Comparison of ENCODE assay signal across 1 cellular context in the genomic region with DNA sequence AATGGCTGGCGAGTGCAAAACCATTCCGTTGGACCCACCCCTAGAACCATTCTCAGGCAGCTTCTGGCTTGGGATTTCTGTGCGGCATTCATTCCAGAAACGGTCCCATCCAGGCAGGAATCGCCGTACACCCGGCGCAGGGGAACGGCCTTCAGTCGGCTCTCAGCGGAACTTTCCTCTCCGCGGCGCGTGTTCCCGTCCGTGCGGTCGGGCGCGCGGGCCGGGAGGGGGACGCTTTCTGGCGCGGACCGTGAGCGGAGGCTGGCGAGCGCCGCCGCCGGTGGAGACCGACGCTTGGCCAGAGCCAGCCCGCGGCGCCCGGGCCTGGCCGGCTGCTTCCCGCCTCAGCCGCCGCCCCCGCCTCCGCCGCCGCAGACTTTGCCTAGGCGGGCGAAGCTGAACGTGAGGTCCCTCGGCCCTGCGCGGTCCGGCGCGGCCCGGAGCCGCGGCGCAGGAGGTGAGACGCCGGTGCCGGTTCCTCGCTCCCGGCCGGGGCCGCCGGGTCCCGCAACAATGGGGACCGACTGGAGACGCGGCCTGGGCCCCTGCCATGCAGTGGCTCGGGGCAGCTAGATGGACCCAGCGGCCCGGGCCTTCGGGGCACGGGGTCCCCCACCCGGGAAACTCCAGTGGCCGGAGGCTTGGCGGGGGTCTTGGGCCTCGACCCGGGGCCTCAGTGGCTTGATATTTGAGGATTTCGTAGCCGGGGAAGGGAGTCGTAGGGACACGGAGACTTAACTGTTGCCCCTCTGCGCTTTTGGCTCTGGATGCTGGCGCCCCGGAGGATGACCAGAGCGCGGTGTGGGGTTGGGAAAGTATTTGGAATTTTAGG.
TF ChIP-seq lines count a peak whose summit lies in the region.

RAD54L2 (plus strand) TSS at position 261 of the 832 bp plus-strand sequence. CDS start 51,702 bp downstream, outside the sequence.

TF ChIP-seq in K562, 482 proteins besides CTCF, POLR2A, EP300 and RAD21 (continued from another document and continues in another):
- TF ChIP-seq REST (CRISPR knock-in tag; IDR thresholded peaks at IDR 0.05; ENCODE audit: low read depth) (0 out of 2 replicates have a peak, but pooled peaks have one; percentile 21), ZNF77 (CRISPR knock-in tag; IDR thresholded peaks at IDR 0.05) (no peak), ZNF511 (CRISPR knock-in tag; IDR thresholded peaks at IDR 0.05) (0 out of 2 replicates have a peak, but pooled peaks have one; percentile 61), DACH1 (IDR thresholded peaks at IDR 0.05; ENCODE audit: partially characterized antibody) (no peak), CTBP1 (IDR thresholded peaks at IDR 0.05; ENCODE audit: borderline replicate concordance) (peak; percentile 85), IFI16 (CRISPR knock-in tag; IDR thresholded peaks at IDR 0.05) (no peak), NFE2L1 (tag; IDR thresholded peaks at IDR 0.05; ENCODE audit: borderline replicate concordance, low read depth) (no peak), RBM14 (IDR thresholded peaks at IDR 0.05; ENCODE audit: borderline replicate concordance, insufficient read depth, low read depth, low read length) (no peak), BRCA1 (IDR thresholded peaks at IDR 0.05) (no peak), BRCA1 (CRISPR knock-in tag; IDR thresholded peaks at IDR 0.05) (no peak), RB1 (IDR thresholded peaks at IDR 0.05; ENCODE audit: low read depth) (peak; percentile 97), MECOM (CRISPR knock-in tag; IDR thresholded peaks at IDR 0.05) (no peak), POLR2G (IDR thresholded peaks at IDR 0.05; ENCODE audit: low read depth, low read length) (peak; percentile 93), ZFX (CRISPR knock-in tag; IDR thresholded peaks at IDR 0.05) (peak; percentile 84), CUX1 (CRISPR knock-in tag; IDR thresholded peaks at IDR 0.05) (no peak), TRIM28 (IDR thresholded peaks at IDR 0.05) (no peak; the same call in 1 of the 2 replicates), ZNF583 (CRISPR knock-in tag; IDR thresholded peaks at IDR 0.05) (no peak), MXI1 (IDR thresholded peaks at IDR 0.05; ENCODE audit: low read depth, low read length) (no peak), ZNF232 (CRISPR knock-in tag; IDR thresholded peaks at IDR 0.05) (no peak), NCOA6 (IDR thresholded peaks at IDR 0.05) (no peak), MYNN (IDR thresholded peaks at IDR 0.05) (no peak), MYNN (CRISPR knock-in tag; IDR thresholded peaks at IDR 0.05) (no peak), KAT8 (IDR thresholded peaks at IDR 0.05; ENCODE audit: low read depth) (no peak), ZNF445 (CRISPR knock-in tag; IDR thresholded peaks at IDR 0.05; ENCODE audit: low read depth) (no peak), ZFP30 (CRISPR knock-in tag; IDR thresholded peaks at IDR 0.05; ENCODE audit: borderline replicate concordance) (no peak), ZNF436 (CRISPR knock-in tag; IDR thresholded peaks at IDR 0.05) (no peak), XRCC3 (IDR thresholded peaks at IDR 0.05) (no peak), NR2C1 (IDR thresholded peaks at IDR 0.05) (no peak), NR2C1 (tag; IDR thresholded peaks at IDR 0.05) (peak; percentile 73), KDM5B (IDR thresholded peaks at IDR 0.05; ENCODE audit: insufficient replicate concordance, low read depth, low read length) (peak; percentile 69), BMI1 (IDR thresholded peaks at IDR 0.05; ENCODE audit: low read length) (no peak), GTF2F1 (IDR thresholded peaks at IDR 0.05; ENCODE audit: low read depth, low read length) (no peak), ZNF778 (CRISPR knock-in tag; IDR thresholded peaks at IDR 0.05) (no peak), SETDB1 (IDR thresholded peaks at IDR 0.05; ENCODE audit: low read length) (no peak)
- TF ChIP-seq, protein P1, sequence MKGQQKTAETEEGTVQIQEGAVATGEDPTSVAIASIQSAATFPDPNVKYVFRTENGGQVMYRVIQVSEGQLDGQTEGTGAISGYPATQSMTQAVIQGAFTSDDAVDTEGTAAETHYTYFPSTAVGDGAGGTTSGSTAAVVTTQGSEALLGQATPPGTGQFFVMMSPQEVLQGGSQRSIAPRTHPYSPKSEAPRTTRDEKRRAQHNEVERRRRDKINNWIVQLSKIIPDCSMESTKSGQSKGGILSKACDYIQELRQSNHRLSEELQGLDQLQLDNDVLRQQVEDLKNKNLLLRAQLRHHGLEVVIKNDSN (CRISPR knock-in tag; IDR thresholded peaks at IDR 0.05): no peak
- TF ChIP-seq, protein P2, sequence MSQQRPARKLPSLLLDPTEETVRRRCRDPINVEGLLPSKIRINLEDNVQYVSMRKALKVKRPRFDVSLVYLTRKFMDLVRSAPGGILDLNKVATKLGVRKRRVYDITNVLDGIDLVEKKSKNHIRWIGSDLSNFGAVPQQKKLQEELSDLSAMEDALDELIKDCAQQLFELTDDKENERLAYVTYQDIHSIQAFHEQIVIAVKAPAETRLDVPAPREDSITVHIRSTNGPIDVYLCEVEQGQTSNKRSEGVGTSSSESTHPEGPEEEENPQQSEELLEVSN (IDR thresholded peaks at IDR 0.05; ENCODE audit: borderline replicate concordance in 1 of 2, extremely low read depth in 1 of 2, insufficient read depth in 1 of 2, insufficient read length in 1 of 2, low read depth in 1 of 2, low read length in 1 of 2, poor library complexity in 1 of 2, severe bottlenecking in 1 of 2): peak; percentile 76 to 92
- TF ChIP-seq, protein P3, sequence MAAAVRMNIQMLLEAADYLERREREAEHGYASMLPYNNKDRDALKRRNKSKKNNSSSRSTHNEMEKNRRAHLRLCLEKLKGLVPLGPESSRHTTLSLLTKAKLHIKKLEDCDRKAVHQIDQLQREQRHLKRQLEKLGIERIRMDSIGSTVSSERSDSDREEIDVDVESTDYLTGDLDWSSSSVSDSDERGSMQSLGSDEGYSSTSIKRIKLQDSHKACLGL (CRISPR knock-in tag; IDR thresholded peaks at IDR 0.05; ENCODE audit: borderline replicate concordance, poor library complexity, severe bottlenecking): no peak
- TF ChIP-seq, protein P4, sequence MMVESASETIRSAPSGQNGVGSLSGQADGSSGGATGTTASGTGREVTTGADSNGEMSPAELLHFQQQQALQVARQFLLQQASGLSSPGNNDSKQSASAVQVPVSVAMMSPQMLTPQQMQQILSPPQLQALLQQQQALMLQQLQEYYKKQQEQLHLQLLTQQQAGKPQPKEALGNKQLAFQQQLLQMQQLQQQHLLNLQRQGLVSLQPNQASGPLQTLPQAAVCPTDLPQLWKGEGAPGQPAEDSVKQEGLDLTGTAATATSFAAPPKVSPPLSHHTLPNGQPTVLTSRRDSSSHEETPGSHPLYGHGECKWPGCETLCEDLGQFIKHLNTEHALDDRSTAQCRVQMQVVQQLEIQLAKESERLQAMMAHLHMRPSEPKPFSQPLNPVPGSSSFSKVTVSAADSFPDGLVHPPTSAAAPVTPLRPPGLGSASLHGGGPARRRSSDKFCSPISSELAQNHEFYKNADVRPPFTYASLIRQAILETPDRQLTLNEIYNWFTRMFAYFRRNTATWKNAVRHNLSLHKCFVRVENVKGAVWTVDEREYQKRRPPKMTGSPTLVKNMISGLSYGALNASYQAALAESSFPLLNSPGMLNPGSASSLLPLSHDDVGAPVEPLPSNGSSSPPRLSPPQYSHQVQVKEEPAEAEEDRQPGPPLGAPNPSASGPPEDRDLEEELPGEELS (CRISPR knock-in tag; IDR thresholded peaks at IDR 0.05; ENCODE audit: borderline replicate concordance): no peak
- TF ChIP-seq, protein P5, sequence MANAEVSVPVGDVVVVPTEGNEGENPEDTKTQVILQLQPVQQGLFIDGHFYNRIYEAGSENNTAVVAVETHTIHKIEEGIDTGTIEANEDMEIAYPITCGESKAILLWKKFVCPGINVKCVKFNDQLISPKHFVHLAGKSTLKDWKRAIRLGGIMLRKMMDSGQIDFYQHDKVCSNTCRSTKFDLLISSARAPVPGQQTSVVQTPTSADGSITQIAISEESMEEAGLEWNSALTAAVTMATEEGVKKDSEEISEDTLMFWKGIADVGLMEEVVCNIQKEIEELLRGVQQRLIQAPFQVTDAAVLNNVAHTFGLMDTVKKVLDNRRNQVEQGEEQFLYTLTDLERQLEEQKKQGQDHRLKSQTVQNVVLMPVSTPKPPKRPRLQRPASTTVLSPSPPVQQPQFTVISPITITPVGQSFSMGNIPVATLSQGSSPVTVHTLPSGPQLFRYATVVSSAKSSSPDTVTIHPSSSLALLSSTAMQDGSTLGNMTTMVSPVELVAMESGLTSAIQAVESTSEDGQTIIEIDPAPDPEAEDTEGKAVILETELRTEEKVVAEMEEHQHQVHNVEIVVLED (CRISPR knock-in tag; IDR thresholded peaks at IDR 0.05): peak; percentile 76
- TF ChIP-seq, protein P6, sequence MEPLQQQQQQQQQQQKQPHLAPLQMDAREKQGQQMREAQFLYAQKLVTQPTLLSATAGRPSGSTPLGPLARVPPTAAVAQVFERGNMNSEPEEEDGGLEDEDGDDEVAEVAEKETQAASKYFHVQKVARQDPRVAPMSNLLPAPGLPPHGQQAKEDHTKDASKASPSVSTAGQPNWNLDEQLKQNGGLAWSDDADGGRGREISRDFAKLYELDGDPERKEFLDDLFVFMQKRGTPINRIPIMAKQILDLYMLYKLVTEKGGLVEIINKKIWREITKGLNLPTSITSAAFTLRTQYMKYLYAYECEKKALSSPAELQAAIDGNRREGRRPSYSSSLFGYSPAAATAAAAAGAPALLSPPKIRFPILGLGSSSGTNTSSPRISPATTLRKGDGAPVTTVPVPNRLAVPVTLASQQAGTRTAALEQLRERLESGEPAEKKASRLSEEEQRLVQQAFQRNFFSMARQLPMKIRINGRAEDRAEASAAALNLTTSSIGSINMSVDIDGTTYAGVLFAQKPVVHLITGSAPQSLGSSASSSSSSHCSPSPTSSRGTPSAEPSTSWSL (CRISPR knock-in tag; IDR thresholded peaks at IDR 0.05; ENCODE audit: borderline replicate concordance): no peak
